In genomic region chr2:63862802-63863201, GRCh38 we compare ENCODE assay signal across 13 cellular contexts. TPM values are rescaled to one million over a fixed set of nuclear protein-coding genes. Genes with fewer than 3 reads are reported as not detected.
DNase-seq lines count a peak whose midpoint lies in the region; ATAC-seq and TF ChIP-seq lines count a peak whose summit lies in the region.
"Had no signal": no experiment of that assay in that cellular context is flagged by ENCODE, and none has a peak within 500 bp of the region (broad histone marks: within the 10 kb centered on the region; RNA-seq: fewer than 3 reads in every experiment).

No MANE protein-coding gene starts in this region.

- peaks cover 9% of the 10 kb centered on the region for H3K9me1 ChIP-seq in IMR-90 (ENCODE audit: insufficient read depth, low read length)

- H2BK120ac ChIP-seq in IMR-90 (ENCODE audit: low read depth, low read length) = no peak overlapping the region

- H3K27me3 ChIP-seq in IMR-90 (ENCODE audit: control insufficient read depth, insufficient read depth, low read length) (no peaks in the 10 kb centered on the region), lung (ENCODE audit: control insufficient read depth, insufficient read depth) (no peaks in the 10 kb centered on the region), spleen (replicated peaks in 1 of 7) (no peaks in the 10 kb centered on the region)
- H3K27me3 ChIP-seq: adrenal gland, esophagus muscularis mucosa had no signal

- DNase-seq in Calu3 (no peak), IMR-90 (peak; percentile 48), choroid plexus epithelial cell (ENCODE audit: low read depth) (peak; percentile 45), lung (ENCODE audit: low spot score) (no peak), spleen (no peak), NCI-H526 (lab: John Stamatoyannopoulos, UW) (no peak)
- DNase-seq: adrenal gland; CD8-positive, alpha-beta memory T cell; left cardiac atrium; NCI-H1930 had no signal

- no peak overlapping the region for H3K56ac ChIP-seq in IMR-90 (ENCODE audit: extremely low read depth, insufficient read depth, low read length)

- H3K9me3 ChIP-seq in IMR-90 (ENCODE audit: control insufficient read depth, insufficient read depth, low read length) (no peaks in the 10 kb centered on the region), lung (ENCODE audit: control insufficient read depth in 2 of 2, insufficient read depth in 1 of 2, low read length in 1 of 2) (no peaks in the 10 kb centered on the region), spleen (no peaks in the 10 kb centered on the region)
- H3K9me3 ChIP-seq: adrenal gland, esophagus muscularis mucosa had no signal

- no peak overlapping the region for H2BK20ac ChIP-seq in IMR-90 (ENCODE audit: low read depth, low read length)

- H2BK15ac ChIP-seq in IMR-90 (ENCODE audit: low read depth, low read length) = no peak overlapping the region

- dilution Hi-C loops in IMR-90 (cut with HindIII; ENCODE audit: low sequenced_read_pairs, unreplicated experiment) = loop anchor here (25.0 kb wide), 1 partner anchor 176 kb away; no protein-coding TSS in a partner anchor

- no peak overlapping the region for H2AK5ac ChIP-seq in IMR-90 (ENCODE audit: low read depth, low read length)

- TF ChIP-seq CTCF in Calu3 (IDR thresholded peaks at IDR 0.05; ENCODE audit: unreplicated experiment) = no peak
- no peak for TF ChIP-seq CTCF in IMR-90 (conservative IDR thresholded peaks at IDR 0.05; ENCODE audit: low read depth, low read length)
- TF ChIP-seq CTCF in choroid plexus epithelial cell (conservative IDR thresholded peaks at IDR 0.05; ENCODE audit: low read depth, low read length) = no peak
- TF ChIP-seq CTCF in lung (IDR thresholded peaks at IDR 0.05; ENCODE audit: control extremely low read depth, extremely low read depth) = no peak
- TF ChIP-seq CTCF in spleen (IDR thresholded peaks at IDR 0.05 in 8 of 11, conservative IDR thresholded peaks at IDR 0.05 in 3 of 11) = no peak

- TF ChIP-seq POLR2A in IMR-90 (IDR thresholded peaks at IDR 0.05; ENCODE audit: low read depth, low read length) (no peak), spleen (IDR thresholded peaks at IDR 0.05) (no peak)

- H2BK5ac ChIP-seq in IMR-90 (ENCODE audit: low read depth, low read length, poor library complexity, severe bottlenecking) = no peak overlapping the region

- CTCF ChIA-PET in Calu3 (lab: Charles Lee) = interaction anchor here (1.6 to 1.7 kb wide), 2 partner anchors 8 to 9 kb away, joined by 4 read pairs; no protein-coding TSS in a partner anchor
- CTCF ChIA-PET in IMR-90 (lab: Yijun Ruan, JAX) = interaction anchor here (1.9 to 2.3 kb wide), 2 partner anchors 164 kb away, joined by 7 to 14 read pairs; no protein-coding TSS in a partner anchor

- H3K27ac Mint-ChIP-seq in Calu3 (ENCODE audit: unreplicated experiment) = peak overlapping the region; percentile 71
- H3K27ac Mint-ChIP-seq in stimulated activated memory B cell treated with anti-CD40 and anti-IgM and Interleukin-4, amounts not matched to agents 10 μg/mL and 1 μg/mL and 100 μg/mL, for 72 hours = no peak overlapping the region

- intact Hi-C loops in Calu3 (cut with micrococcal nuclease; ENCODE audit: unreplicated experiment) (no loop called here), IMR-90 (cut with micrococcal nuclease) (no loop called here), spleen (cut with DNase I; ENCODE audit: low total_unique reads) (loop anchor here (5.0 kb wide), 1 partner anchor 171 kb away; no protein-coding TSS in a partner anchor)

- H3K4me3 ChIP-seq in IMR-90 (ENCODE audit: insufficient read depth, low read depth, low read length) = no peak overlapping the region
- no peak overlapping the region for H3K4me3 ChIP-seq in choroid plexus epithelial cell (ENCODE audit: low read depth, low read length)
- no peak overlapping the region for H3K4me3 ChIP-seq in lung
- H3K4me3 ChIP-seq in spleen = no peak overlapping the region
- H3K4me3 ChIP-seq: adrenal gland, esophagus muscularis mucosa had no signal

- no peak overlapping the region for H4K5ac ChIP-seq in IMR-90 (ENCODE audit: low read depth, low read length)

- peak overlapping the region; percentile 56; the same call in 1 of the 2 replicates for H3K4me2 ChIP-seq in IMR-90 (ENCODE audit: low read depth, low read length)

- ATAC-seq in IMR-90 (ENCODE audit: low read depth) = peak; percentile 25; the same call in 1 of the 2 replicates
- peak; percentile 70 for ATAC-seq in lung (ENCODE audit: insufficient read depth, low FRiP score)
- no peak for ATAC-seq in stimulated activated memory B cell treated with anti-CD40 and anti-IgM and Interleukin-4, amounts not matched to agents 10 μg/mL and 1 μg/mL and 100 μg/mL, for 72 hours
- ATAC-seq in HG02678 (IDR thresholded peaks at IDR 0.05; ENCODE audit: unreplicated experiment) = no peak

- H4K91ac ChIP-seq in IMR-90 (ENCODE audit: insufficient read depth, low read depth, low read length) = no peak overlapping the region

- no peak overlapping the region for H3K14ac ChIP-seq in IMR-90 (replicated peaks; ENCODE audit: low read depth, low read length)

- H3K27me3 Mint-ChIP-seq in Calu3 (ENCODE audit: unreplicated experiment) = no peaks in the 10 kb centered on the region
- no peaks in the 10 kb centered on the region for H3K27me3 Mint-ChIP-seq in stimulated activated memory B cell treated with anti-CD40 and anti-IgM and Interleukin-4, amounts not matched to agents 10 μg/mL and 1 μg/mL and 100 μg/mL, for 72 hours
- H3K27me3 Mint-ChIP-seq: CD8-positive, alpha-beta memory T cell had no signal

- peaks cover 47% of the 10 kb centered on the region for H3K4me1 Mint-ChIP-seq in Calu3 (ENCODE audit: low read depth, unreplicated experiment)
- peaks cover 15% of the 10 kb centered on the region for H3K4me1 Mint-ChIP-seq in stimulated activated memory B cell treated with anti-CD40 and anti-IgM and Interleukin-4, amounts not matched to agents 10 μg/mL and 1 μg/mL and 100 μg/mL, for 72 hours

- peaks cover 2% of the 10 kb centered on the region for H3K9me3 Mint-ChIP-seq in Calu3 (ENCODE audit: low read depth, unreplicated experiment)
- no peaks in the 10 kb centered on the region for H3K9me3 Mint-ChIP-seq in stimulated activated memory B cell treated with anti-CD40 and anti-IgM and Interleukin-4, amounts not matched to agents 10 μg/mL and 1 μg/mL and 100 μg/mL, for 72 hours
- H3K9me3 Mint-ChIP-seq: CD8-positive, alpha-beta memory T cell had no signal

- H3K36me3 Mint-ChIP-seq in Calu3 (ENCODE audit: insufficient read depth, unreplicated experiment) = peaks cover 30% of the 10 kb centered on the region
- peaks cover 23% of the 10 kb centered on the region for H3K36me3 Mint-ChIP-seq in stimulated activated memory B cell treated with anti-CD40 and anti-IgM and Interleukin-4, amounts not matched to agents 10 μg/mL and 1 μg/mL and 100 μg/mL, for 72 hours

- no CpG with 5 or more reads among the region's 1 CpG for WGBS in IMR-90 (ENCODE audit: extremely low coverage in 2 of 2, insufficient read length in 1 of 2), 2 experiments
- WGBS in lung, 2 donors = 71 to 72% methylated on average over 1 of the region's 1 CpG
- WGBS in spleen, 5 donors = 88 to 100% (median 94%) methylated on average over 1 of the region's 1 CpG

- peaks cover 21 to 39% of the 10 kb centered on the region in 2 experiments for H3K79me1 ChIP-seq in IMR-90 (ENCODE audit: low read depth in 1 of 2, low read length in 2 of 2)

- no peak overlapping the region for H2AK9ac ChIP-seq in IMR-90 (replicated peaks; ENCODE audit: low read depth, low read length, poor library complexity)

- no peak overlapping the region for H3K27ac ChIP-seq in IMR-90 (ENCODE audit: insufficient read depth, low read length)
- H3K27ac ChIP-seq in lung (ENCODE audit: low read depth in 1 of 2, low read length in 1 of 2) = peak overlapping the region in 1 of 2 donors; percentile 86
- H3K27ac ChIP-seq in spleen = no peak overlapping the region

- H3K23ac ChIP-seq in IMR-90 (ENCODE audit: low read depth, low read length) = no peak overlapping the region

- peaks cover 12% of the 10 kb centered on the region; the same call in 1 of the 2 replicates for H4K20me1 ChIP-seq in IMR-90 (ENCODE audit: insufficient read depth, low read length)

- no TSS peak for BruUV-seq in Calu3 (replicated peaks; lab: Mats Ljungman, UMichigan)
- no TSS peak for BruUV-seq in IMR-90 (replicated peaks; lab: Mats Ljungman, UMichigan)

- in situ Hi-C loops in IMR-90 (cut with MboI; ENCODE audit: low sequenced_read_pairs) = no loop called here

- no peak overlapping the region for H3K4me3 Mint-ChIP-seq in Calu3 (ENCODE audit: low read depth, unreplicated experiment)
- H3K4me3 Mint-ChIP-seq in stimulated activated memory B cell treated with anti-CD40 and anti-IgM and Interleukin-4, amounts not matched to agents 10 μg/mL and 1 μg/mL and 100 μg/mL, for 72 hours = no peak overlapping the region
- H3K4me3 Mint-ChIP-seq: CD8-positive, alpha-beta memory T cell had no signal

- H3K36me3 ChIP-seq in IMR-90 (ENCODE audit: control insufficient read depth, insufficient read depth, low read length) = peaks cover 10% of the 10 kb centered on the region
- peaks cover 5 to 22% of the 10 kb centered on the region in 2 donors for H3K36me3 ChIP-seq in lung (ENCODE audit: control insufficient read depth in 2 of 2, insufficient read depth in 2 of 2, low read length in 2 of 2)
- H3K36me3 ChIP-seq in spleen = peaks cover 0 to 94% (median 45%) of the 10 kb centered on the region in 6 donors

- POLR2A ChIA-PET in IMR-90 (lab: Charles Lee; ENCODE audit: unreplicated experiment) = no interaction called here

- H3K18ac ChIP-seq in IMR-90 (ENCODE audit: low read depth, low read length) = no peak overlapping the region

- no peak overlapping the region for H2AFZ ChIP-seq in IMR-90 (replicated peaks; ENCODE audit: low read length, poor library complexity)

- H3K4ac ChIP-seq in IMR-90 (ENCODE audit: low read depth, low read length) = no peak overlapping the region

- no peak overlapping the region for H3K9ac ChIP-seq in IMR-90 (ENCODE audit: low read depth, low read length)

- H4K8ac ChIP-seq in IMR-90 (ENCODE audit: low read depth in 2 of 2, low read length in 2 of 2) = no peak overlapping the region

- no peak for TF ChIP-seq RAD21 in IMR-90 (IDR thresholded peaks at IDR 0.05; ENCODE audit: low read length)

- H3K4me1 ChIP-seq in IMR-90 (ENCODE audit: control insufficient read depth, insufficient read depth, low read length) (peaks cover 13% of the 10 kb centered on the region), lung (ENCODE audit: control insufficient read depth in 2 of 2, insufficient read depth in 2 of 2, low read length in 2 of 2) (peaks cover 0 to 12% of the 10 kb centered on the region in 2 donors), spleen (peaks cover 0 to 38% (median 15%) of the 10 kb centered on the region in 6 donors)

TF ChIP-seq in IMR-90, 13 proteins besides CTCF, POLR2A, EP300 and RAD21:
- TF ChIP-seq RCOR1 (IDR thresholded peaks at IDR 0.05; ENCODE audit: insufficient replicate concordance, low read length) = no peak
TF ChIP-seq in IMR-90: peak in this region for 0.

RNA-seq across cellular contexts. Expression of gene UGP2, which starts 21.1 kb away (rescaled TPM):
- total RNA-seq in Calu3 (2022) (120 and 134 TPM in 2 replicates), IMR-90 (2012; rRNA removed) (58.8 and 101 TPM in 2 replicates), lung (100 to 1,000 TPM in 1 of 2 donors, 10 to 100 TPM in 1; 74.8 to 139 TPM), spleen (100 to 1,000 TPM in 2 of 7 donors, 10 to 100 TPM in 5; 70.5 to 106 (median 91.2) TPM)
- polyA plus RNA-seq in IMR-90 (2012; rRNA removed) (36.7 and 45.0 TPM in 2 replicates), lung (100 to 1,000 TPM in 1 of 2 donors, 10 to 100 TPM in 1; 59.2 to 156 TPM), spleen (10 to 100 TPM; 46.3 to 63.2 (median 61.0) TPM)
- polyA plus RNA-seq in IMR-90 (2012; cell fraction: cytosol; rRNA removed) = 5.2 and 7.8 TPM in 2 replicates
- 2.2 and 18.2 TPM in 2 replicates for polyA plus RNA-seq in IMR-90 (2012; cell fraction: nucleus; rRNA removed; ENCODE audit: low replicate concordance)

Comparison
In these comparisons a context has a peak if more than half of its experiments do, and no peak if none do; other contexts are left out.
1. DNase-seq: peak in IMR-90 (single experiment) and choroid plexus epithelial cell (single experiment); none in Calu3 (single experiment), lung (single experiment), spleen (single experiment) and NCI-H526 (0 of 2).
2. ATAC-seq: peak in IMR-90 (single experiment) and lung (single experiment); none in stimulated activated memory B cell treated with anti-CD40 and anti-IgM and Interleukin-4, amounts not matched to agents 10 μg/mL and 1 μg/mL and 100 μg/mL, for 72 hours (single experiment) and HG02678 (single experiment).